Comparison of ENCODE assay signal across 9 cellular contexts in genomic region chr2:27216416-27217137, GRCh38. TPM values are rescaled to one million over a fixed set of nuclear protein-coding genes. Genes with fewer than 3 reads are reported as not detected.
DNase-seq lines count a peak whose midpoint lies in the region; ATAC-seq and TF ChIP-seq lines count a peak whose summit lies in the region.
"Had no signal": no experiment of that assay in that cellular context is flagged by ENCODE, and none has a peak within 500 bp of the region (broad histone marks: within the 10 kb centered on the region; RNA-seq: fewer than 3 reads in every experiment).

No MANE protein-coding gene starts in this region.

- H3K4me3 ChIP-seq in right atrium auricular region, result peak overlapping the region; percentile 62
- peak overlapping the region; percentile 55 for H3K4me3 ChIP-seq in mononuclear cell (ENCODE audit: low read length)

- H3K9me3 ChIP-seq in right atrium auricular region (no peaks in the 10 kb centered on the region), mononuclear cell (ENCODE audit: low read depth, low read length) (no peaks in the 10 kb centered on the region)

- H3K4me1 Mint-ChIP-seq in brain, result peaks cover 55% of the 10 kb centered on the region

- peak overlapping the region; percentile 92 to 98 (median 96) for H3K27ac Mint-ChIP-seq in brain

- H3K36me3 ChIP-seq in right atrium auricular region, result no peaks in the 10 kb centered on the region

- H3K36me3 Mint-ChIP-seq in brain, result peaks cover 40% of the 10 kb centered on the region

- no peaks in the 10 kb centered on the region for H3K9me3 Mint-ChIP-seq in brain

- intact Hi-C loops in left cardiac atrium (cut with DNase I), result no loop called here

- H3K4me3 Mint-ChIP-seq in brain, result peak overlapping the region; percentile 88 to 97 (median 95)

- H3K27me3 Mint-ChIP-seq in brain, result peaks cover 8% of the 10 kb centered on the region

- H3K4me1 ChIP-seq in right atrium auricular region (peaks cover 0 to 23% of the 10 kb centered on the region in 2 donors), mononuclear cell (ENCODE audit: insufficient read depth, low read length) (peaks cover 31% of the 10 kb centered on the region)

- no peak for DNase-seq in right atrium auricular region (ENCODE audit: low spot score)
- no peak for DNase-seq in left cardiac atrium
- DNase-seq in HuH-7.5 (ENCODE audit: low spot score), result no peak
- DNase-seq in KG1 (lab: John Stamatoyannopoulos, UW), result no peak
- DNase-seq in NCI-H1930 (lab: John Stamatoyannopoulos, UW), result no peak
- no peak for DNase-seq in RPMI8226

- TF ChIP-seq CTCF in right atrium auricular region (IDR thresholded peaks at IDR 0.05) (no peak), brain (conservative IDR thresholded peaks at IDR 0.05) (no peak)

- peak overlapping the region; percentile 71 to 74 for H3K27ac ChIP-seq in right atrium auricular region

- ATAC-seq in left cardiac atrium, result no peak

- no peaks in the 10 kb centered on the region for H3K27me3 ChIP-seq in right atrium auricular region
- H3K27me3 ChIP-seq in mononuclear cell (ENCODE audit: insufficient read depth, low read length), result no peaks in the 10 kb centered on the region

RNA-seq across cellular contexts. Expression of gene CAD, which starts 0.6 kb away (rescaled TPM):
- total RNA-seq in right atrium auricular region, result 10 to 100 TPM in 1 of 2 donors, 1 to 10 TPM in 1; 4.8 to 13.2 TPM
- 10 to 100 TPM; 12.7 to 15.2 TPM for total RNA-seq in left cardiac atrium
- 26.7 TPM for polyA plus RNA-seq in brain (ENCODE audit: insufficient read depth, low read depth, low replicate concordance)
- total RNA-seq in mononuclear cell, result 5.7 TPM

RNA-seq across cellular contexts. Expression of gene SLC5A6, which starts 4.5 kb away (rescaled TPM):
- 10 to 100 TPM in 1 of 2 donors, 1 to 10 TPM in 1; 9.2 to 14.7 TPM for total RNA-seq in right atrium auricular region
- total RNA-seq in left cardiac atrium, result 10 to 100 TPM; 20.0 to 21.4 TPM
- polyA plus RNA-seq in brain (ENCODE audit: insufficient read depth, low read depth, low replicate concordance), result 18.4 TPM
- total RNA-seq in mononuclear cell, result 48.4 TPM

RNA-seq across cellular contexts. Expression of gene ATRAID, which starts 4.7 kb away (rescaled TPM):
- total RNA-seq in right atrium auricular region (100 to 1,000 TPM; 193 TPM), left cardiac atrium (100 to 1,000 TPM; 106 to 125 TPM), mononuclear cell (96.4 TPM)
- 176 TPM for polyA plus RNA-seq in brain (ENCODE audit: insufficient read depth, low read depth, low replicate concordance)

RNA-seq across cellular contexts. Expression of gene SLC30A3, which starts 46.3 kb away (rescaled TPM):
- total RNA-seq in right atrium auricular region (1 to 10 TPM; 5.7 to 9.4 TPM), left cardiac atrium (1 to 10 TPM; 4.8 to 5.7 TPM), mononuclear cell (not detected)
- 7.4 TPM for polyA plus RNA-seq in brain (ENCODE audit: insufficient read depth, low read depth, low replicate concordance)

RNA-seq across cellular contexts. Expression of gene DNAJC5G, which starts 58.7 kb away (rescaled TPM):
- total RNA-seq in right atrium auricular region (under 1 TPM; 0.59 to 0.94 TPM), left cardiac atrium (under 1 TPM; 0.41 to 0.71 TPM), mononuclear cell (not detected)
- polyA plus RNA-seq in brain (ENCODE audit: insufficient read depth, low read depth, low replicate concordance), result not detected
- total RNA-seq: T-helper 1 cell treated with Interleukin-12 subunit alpha and Interleukin-12 subunit beta and Interleukin-4 antibody, amounts not matched to agents 30 ng/mL and 1 ng/mL, for 36 hours had no signal
